Comparison of ENCODE assay signal across 9 cellular contexts in genomic region chr5:168734657-168735344, GRCh38.
DNase-seq lines count a peak whose midpoint lies in the region; ATAC-seq and TF ChIP-seq lines count a peak whose summit lies in the region.
"Had no signal": no experiment of that assay in that cellular context is flagged by ENCODE, and none has a peak within 500 bp of the region (broad histone marks: within the 10 kb centered on the region; RNA-seq: fewer than 3 reads in every experiment).

No MANE protein-coding gene starts in this region.

- no peak overlapping the region for H3K4me3 ChIP-seq in brain microvascular endothelial cell (ENCODE audit: low read depth, low read length)

- peak; percentile 89 for ATAC-seq in GM18511 (IDR thresholded peaks at IDR 0.05; ENCODE audit: unreplicated experiment)
- peak; percentile 91 for ATAC-seq in HG02798 (IDR thresholded peaks at IDR 0.05; ENCODE audit: poor library complexity, unreplicated experiment)
- peak; percentile 89 for ATAC-seq in sciatic nerve
- ATAC-seq in GM19455 (IDR thresholded peaks at IDR 0.05; ENCODE audit: unreplicated experiment): no peak
- ATAC-seq in GM21526 (IDR thresholded peaks at IDR 0.05; ENCODE audit: low FRiP score, unreplicated experiment): no peak

- DNase-seq in brain microvascular endothelial cell: peak; percentile 4
- no peak for DNase-seq in sciatic nerve (ENCODE audit: low spot score)
- DNase-seq in kidney tubule cell (ENCODE audit: low spot score): no peak
- DNase-seq in AML-193 (lab: John Stamatoyannopoulos, UW): no peak
- DNase-seq: KG1 had no signal

- in situ Hi-C loops in brain microvascular endothelial cell (cut with HindIII; ENCODE audit: low pct_ligation_motif_present, low sequenced_read_pairs): no loop called here

- no peaks in the 10 kb centered on the region for H3K27me3 ChIP-seq in brain microvascular endothelial cell (replicated peaks)

- no peaks in the 10 kb centered on the region for H3K36me3 ChIP-seq in brain microvascular endothelial cell (replicated peaks)

- intact Hi-C loops in sciatic nerve (cut with DNase I): no loop called here

- TF ChIP-seq CTCF in brain microvascular endothelial cell (IDR thresholded peaks at IDR 0.05; ENCODE audit: low read depth, low read length, missing control alignments): no peak

- no peak overlapping the region for H3K27ac ChIP-seq in brain microvascular endothelial cell

Comparison
In these comparisons a context has a peak if more than half of its experiments do, and no peak if none do; other contexts are left out.
1. ATAC-seq: peak in GM18511 (single experiment), HG02798 (single experiment) and sciatic nerve (single experiment); none in GM19455 (single experiment) and GM21526 (single experiment).